In genomic region chr19:49557641-49558325, GRCh38 we compare ENCODE assay signal across 14 cellular contexts. TPM values are rescaled to one million over a fixed set of nuclear protein-coding genes. Genes with fewer than 3 reads are reported as not detected.
DNase-seq lines count a peak whose midpoint lies in the region; ATAC-seq, FAIRE-seq and TF ChIP-seq lines count a peak whose summit lies in the region.
"Had no signal": no experiment of that assay in that cellular context is flagged by ENCODE, and none has a peak within 500 bp of the region (broad histone marks: within the 10 kb centered on the region; RNA-seq: fewer than 3 reads in every experiment).

No MANE protein-coding gene starts in this region.

- peaks cover 46% of the 10 kb centered on the region for H3K36me3 Mint-ChIP-seq in activated CD4-positive, alpha-beta T cell treated with anti-CD3 and anti-CD28 coated beads, Interleukin-2, amount 10 ng/mL, durations not matched to agents 24 days and 14 days (ENCODE audit: low read depth)
- H3K36me3 Mint-ChIP-seq in activated T-helper 1 cell treated with anti-CD3 and anti-CD28 coated beads, Interleukin-12 subunit alpha, Interleukin-12 subunit beta, Interleukin-2, Interleukin-4 antibody, amounts not matched to agents 30 ng/mL and 10 ng/mL and 1 ng/mL, durations not matched to agents 14 hours and 24 hours and 36 hours (ENCODE audit: low read depth), result peaks cover 23% of the 10 kb centered on the region

- H3K9me3 ChIP-seq in pancreas, result no peaks in the 10 kb centered on the region
- H3K9me3 ChIP-seq: thoracic aorta had no signal

- peak overlapping the region in 3 of 4 donors; percentile 22 to 90 (median 80) for H3K27ac ChIP-seq in pancreas
- no peak overlapping the region for H3K27ac ChIP-seq in coronary artery
- H3K27ac ChIP-seq: thoracic aorta had no signal

- WGBS in pancreas, 2 donors, result 64 to 70% methylated on average over 18 of the region's 18 CpGs

- FAIRE-seq in pancreas (lab: Jason Lieb, UNC), result no peak
- FAIRE-seq: A204.1, endometrium had no signal

- no peak for ATAC-seq in pancreas
- ATAC-seq: SK-N-SH treated with all-trans-retinoic acid at 6 μM for 48 hours had no signal

- peaks cover 76% of the 10 kb centered on the region for H3K4me1 Mint-ChIP-seq in activated CD4-positive, alpha-beta T cell treated with anti-CD3 and anti-CD28 coated beads, Interleukin-2, amount 10 ng/mL, durations not matched to agents 24 days and 14 days
- peaks cover 68% of the 10 kb centered on the region for H3K4me1 Mint-ChIP-seq in activated T-helper 1 cell treated with anti-CD3 and anti-CD28 coated beads, Interleukin-12 subunit alpha, Interleukin-12 subunit beta, Interleukin-2, Interleukin-4 antibody, amounts not matched to agents 30 ng/mL and 10 ng/mL and 1 ng/mL, durations not matched to agents 14 hours and 24 hours and 36 hours (ENCODE audit: low read depth)

- H3K4me3 ChIP-seq in pancreas, result peak overlapping the region in 3 of 4 donors; percentile 29 to 48 (median 45)
- H3K4me3 ChIP-seq in coronary artery, result no peak overlapping the region
- H3K4me3 ChIP-seq: smooth muscle cell, thoracic aorta had no signal

- H3K4me1 ChIP-seq in pancreas, result peaks cover 0 to 30% (median 15%) of the 10 kb centered on the region in 3 donors

- TF ChIP-seq CTCF in pancreas (IDR thresholded peaks at IDR 0.05) (no peak), coronary artery (IDR thresholded peaks at IDR 0.05) (no peak)

- H3K27ac Mint-ChIP-seq in activated CD4-positive, alpha-beta T cell treated with anti-CD3 and anti-CD28 coated beads, Interleukin-2, amount 10 ng/mL, durations not matched to agents 24 days and 14 days, result peak overlapping the region; percentile 77
- H3K27ac Mint-ChIP-seq in activated T-helper 1 cell treated with anti-CD3 and anti-CD28 coated beads, Interleukin-12 subunit alpha, Interleukin-12 subunit beta, Interleukin-2, Interleukin-4 antibody, amounts not matched to agents 30 ng/mL and 10 ng/mL and 1 ng/mL, durations not matched to agents 14 hours and 24 hours and 36 hours, result peak overlapping the region; percentile 67

- peak overlapping the region; percentile 70 for H3K4me3 Mint-ChIP-seq in activated CD4-positive, alpha-beta T cell treated with anti-CD3 and anti-CD28 coated beads, Interleukin-2, amount 10 ng/mL, durations not matched to agents 24 days and 14 days
- peak overlapping the region; percentile 62 for H3K4me3 Mint-ChIP-seq in activated T-helper 1 cell treated with anti-CD3 and anti-CD28 coated beads, Interleukin-12 subunit alpha, Interleukin-12 subunit beta, Interleukin-2, Interleukin-4 antibody, amounts not matched to agents 30 ng/mL and 10 ng/mL and 1 ng/mL, durations not matched to agents 14 hours and 24 hours and 36 hours

- H3K36me3 ChIP-seq in pancreas, result peaks cover 0 to 4% (median 0%) of the 10 kb centered on the region in 3 donors

- H3K27me3 Mint-ChIP-seq in activated CD4-positive, alpha-beta T cell treated with anti-CD3 and anti-CD28 coated beads, Interleukin-2, amount 10 ng/mL, durations not matched to agents 24 days and 14 days, result no peaks in the 10 kb centered on the region
- no peaks in the 10 kb centered on the region for H3K27me3 Mint-ChIP-seq in activated T-helper 1 cell treated with anti-CD3 and anti-CD28 coated beads, Interleukin-12 subunit alpha, Interleukin-12 subunit beta, Interleukin-2, Interleukin-4 antibody, amounts not matched to agents 30 ng/mL and 10 ng/mL and 1 ng/mL, durations not matched to agents 14 hours and 24 hours and 36 hours (ENCODE audit: insufficient read depth)

- H3K27me3 ChIP-seq in pancreas, result no peaks in the 10 kb centered on the region

- DNase-seq in activated CD4-positive, alpha-beta T cell treated with anti-CD3 and anti-CD28 coated beads, Interleukin-2, amount 10 ng/mL, durations not matched to agents 24 days and 14 days, result peak; percentile 69
- no peak for DNase-seq in activated CD4-positive, alpha-beta T cell treated with anti-CD3 and anti-CD28 coated beads, Interleukin-2, amount 50 U/mL, for 4 hours
- DNase-seq in activated T-helper 1 cell treated with anti-CD3 and anti-CD28 coated beads, Interleukin-12 subunit alpha, Interleukin-12 subunit beta, Interleukin-2, Interleukin-4 antibody, amounts not matched to agents 30 ng/mL and 10 ng/mL and 1 ng/mL, durations not matched to agents 14 hours and 24 hours and 36 hours (ENCODE audit: low spot score), result no peak
- DNase-seq in pancreas (peak in 3 of 6 donors; percentile 31 to 45 (median 43)), DMS53 (lab: John Stamatoyannopoulos, UW) (no peak), coronary artery (ENCODE audit: low spot score) (no peak)
- DNase-seq: caudate nucleus, NCI-H1105 treated with DMSO at 0.1 percent for 48 hours, NCI-H345 had no signal

- H3K9me3 Mint-ChIP-seq in activated CD4-positive, alpha-beta T cell treated with anti-CD3 and anti-CD28 coated beads, Interleukin-2, amount 10 ng/mL, durations not matched to agents 24 days and 14 days, result no peaks in the 10 kb centered on the region
- H3K9me3 Mint-ChIP-seq in activated T-helper 1 cell treated with anti-CD3 and anti-CD28 coated beads, Interleukin-12 subunit alpha, Interleukin-12 subunit beta, Interleukin-2, Interleukin-4 antibody, amounts not matched to agents 30 ng/mL and 10 ng/mL and 1 ng/mL, durations not matched to agents 14 hours and 24 hours and 36 hours, result no peaks in the 10 kb centered on the region

- intact Hi-C loops in activated CD4-positive, alpha-beta T cell treated with anti-CD3 and anti-CD28 coated beads, Interleukin-2, amount 10 ng/mL, durations not matched to agents 24 days and 14 days (cut with micrococcal nuclease), result no loop called here
- intact Hi-C loops in activated T-helper 1 cell treated with anti-CD3 and anti-CD28 coated beads, Interleukin-12 subunit alpha, Interleukin-12 subunit beta, Interleukin-2, Interleukin-4 antibody, amounts not matched to agents 30 ng/mL and 10 ng/mL and 1 ng/mL, durations not matched to agents 14 hours and 24 hours and 36 hours (cut with micrococcal nuclease), result no loop called here
- intact Hi-C loops in pancreas (cut with DNase I), result no loop called here

RNA-seq across cellular contexts. Expression of gene NOSIP, which starts 22.6 kb away (rescaled TPM):
- 66.1 and 68.5 TPM in 2 replicates for total RNA-seq in activated CD4-positive, alpha-beta T cell treated with anti-CD3 and anti-CD28 coated beads, Interleukin-2, amount 10 ng/mL, durations not matched to agents 24 days and 14 days
- 72.1 and 77.5 TPM in 2 replicates for total RNA-seq in activated T-helper 1 cell treated with anti-CD3 and anti-CD28 coated beads, Interleukin-12 subunit alpha, Interleukin-12 subunit beta, Interleukin-2, Interleukin-4 antibody, amounts not matched to agents 30 ng/mL and 10 ng/mL and 1 ng/mL, durations not matched to agents 14 hours and 24 hours and 36 hours
- 10 to 100 TPM; 40.5 to 76.3 (median 52.1) TPM for total RNA-seq in pancreas
- polyA plus RNA-seq in pancreas, result 100 to 1,000 TPM; 120 to 148 TPM

RNA-seq across cellular contexts. Expression of gene PRRG2, which starts 23.3 kb away (rescaled TPM):
- total RNA-seq in activated CD4-positive, alpha-beta T cell treated with anti-CD3 and anti-CD28 coated beads, Interleukin-2, amount 10 ng/mL, durations not matched to agents 24 days and 14 days, result 0.56 and 1.0 TPM in 2 replicates
- 0.59 and 1.2 TPM in 2 replicates for total RNA-seq in activated T-helper 1 cell treated with anti-CD3 and anti-CD28 coated beads, Interleukin-12 subunit alpha, Interleukin-12 subunit beta, Interleukin-2, Interleukin-4 antibody, amounts not matched to agents 30 ng/mL and 10 ng/mL and 1 ng/mL, durations not matched to agents 14 hours and 24 hours and 36 hours
- 1 to 10 TPM; 6.5 to 8.9 (median 8.3) TPM for total RNA-seq in pancreas
- 10 to 100 TPM; 11.6 to 15.9 TPM for polyA plus RNA-seq in pancreas
- total RNA-seq: thoracic aorta had no signal

RNA-seq across cellular contexts. Expression of gene RCN3, which starts 30.0 kb away (rescaled TPM):
- total RNA-seq in activated CD4-positive, alpha-beta T cell treated with anti-CD3 and anti-CD28 coated beads, Interleukin-2, amount 10 ng/mL, durations not matched to agents 24 days and 14 days, result 2.0 and 4.3 TPM in 2 replicates
- 2.0 and 2.1 TPM in 2 replicates for total RNA-seq in activated T-helper 1 cell treated with anti-CD3 and anti-CD28 coated beads, Interleukin-12 subunit alpha, Interleukin-12 subunit beta, Interleukin-2, Interleukin-4 antibody, amounts not matched to agents 30 ng/mL and 10 ng/mL and 1 ng/mL, durations not matched to agents 14 hours and 24 hours and 36 hours
- 10 to 100 TPM in 1 of 6 donors, 1 to 10 TPM in 5; 1.6 to 16.5 (median 4.8) TPM for total RNA-seq in pancreas
- 10 to 100 TPM; 38.7 to 41.5 TPM for polyA plus RNA-seq in pancreas

RNA-seq across cellular contexts. Expression of gene PRR12, which starts 33.2 kb away (rescaled TPM):
- 31.1 and 32.7 TPM in 2 replicates for total RNA-seq in activated CD4-positive, alpha-beta T cell treated with anti-CD3 and anti-CD28 coated beads, Interleukin-2, amount 10 ng/mL, durations not matched to agents 24 days and 14 days
- total RNA-seq in activated T-helper 1 cell treated with anti-CD3 and anti-CD28 coated beads, Interleukin-12 subunit alpha, Interleukin-12 subunit beta, Interleukin-2, Interleukin-4 antibody, amounts not matched to agents 30 ng/mL and 10 ng/mL and 1 ng/mL, durations not matched to agents 14 hours and 24 hours and 36 hours, result 32.3 and 34.2 TPM in 2 replicates
- 10 to 100 TPM in 3 of 6 donors, 1 to 10 TPM in 3; 8.3 to 17.7 (median 9.5) TPM for total RNA-seq in pancreas
- polyA plus RNA-seq in pancreas, result 10 to 100 TPM; 14.0 to 18.9 TPM

RNA-seq across cellular contexts. Expression of gene FCGRT, which starts 45.3 kb away (rescaled TPM):
- total RNA-seq in activated CD4-positive, alpha-beta T cell treated with anti-CD3 and anti-CD28 coated beads, Interleukin-2, amount 10 ng/mL, durations not matched to agents 24 days and 14 days, result 0.99 and 1.1 TPM in 2 replicates
- 0.88 and 1.1 TPM in 2 replicates for total RNA-seq in activated T-helper 1 cell treated with anti-CD3 and anti-CD28 coated beads, Interleukin-12 subunit alpha, Interleukin-12 subunit beta, Interleukin-2, Interleukin-4 antibody, amounts not matched to agents 30 ng/mL and 10 ng/mL and 1 ng/mL, durations not matched to agents 14 hours and 24 hours and 36 hours
- total RNA-seq in pancreas, result 100 to 1,000 TPM in 1 of 6 donors, 10 to 100 TPM in 5; 48.4 to 105 (median 66.3) TPM
- polyA plus RNA-seq in pancreas, result 10 to 100 TPM; 74.5 to 87.8 TPM

Comparison
In these comparisons a context has a peak if more than half of its experiments do, and no peak if none do; other contexts are left out.
1. H3K27ac ChIP-seq: peak in pancreas (3 of 4); none in coronary artery (0 of 2).